In genomic region chr6:36676142-36677058, GRCh38 we compare ENCODE assay signal across 1 cellular context.
A peak's percentile ranks its signal among the peaks of the same experiment; 100 is the strongest.
TF ChIP-seq lines count a peak whose summit lies in the region.

No MANE protein-coding gene starts in this region.

TF ChIP-seq in HepG2, 621 proteins besides CTCF, POLR2A, EP300 and RAD21 (continued from another document and continues in another):
- TF ChIP-seq ARID3A (IDR thresholded peaks at IDR 0.05; ENCODE audit: low read depth, low read length): no peak
- TF ChIP-seq ZMAT3 (CRISPR knock-in tag; conservative IDR thresholded peaks at IDR 0.05): peak; percentile 82
- no peak; the same call in 1 of the 2 replicates for TF ChIP-seq MTERF4 (CRISPR knock-in tag; IDR thresholded peaks at IDR 0.05)
- peak; percentile 76 for TF ChIP-seq ZNF407 (CRISPR knock-in tag; IDR thresholded peaks at IDR 0.05; ENCODE audit: not compliant biosample characterization)
- peak; percentile 62; the same call in 1 of the 2 replicates for TF ChIP-seq ZSCAN25 (CRISPR knock-in tag; IDR thresholded peaks at IDR 0.05)
- TF ChIP-seq ZNF124 (CRISPR knock-in tag; IDR thresholded peaks at IDR 0.05): 0 out of 2 replicates have a peak, but pooled peaks have one; percentile 29
- peak; percentile 77; the same call in 1 of the 2 replicates for TF ChIP-seq ZNF335 (CRISPR knock-in tag; IDR thresholded peaks at IDR 0.05)
- no peak for TF ChIP-seq NKX3-1 (CRISPR knock-in tag; IDR thresholded peaks at IDR 0.05)
- TF ChIP-seq ELK4 (CRISPR knock-in tag; IDR thresholded peaks at IDR 0.05; ENCODE audit: borderline replicate concordance): no peak
- peak; percentile 89 for TF ChIP-seq BCL6 (CRISPR knock-in tag; IDR thresholded peaks at IDR 0.05)
- peak; percentile 88 for TF ChIP-seq ZNF225 (CRISPR knock-in tag; IDR thresholded peaks at IDR 0.05)
- TF ChIP-seq RBFOX2 (IDR thresholded peaks at IDR 0.05; ENCODE audit: low read depth, low read length): peak; percentile 17; the same call in 1 of the 2 replicates
- peak; percentile 70; the same call in 1 of the 2 replicates for TF ChIP-seq NFYB (CRISPR knock-in tag; IDR thresholded peaks at IDR 0.05)
- peak; percentile 33; the same call in 1 of the 2 replicates for TF ChIP-seq MLX (CRISPR knock-in tag; IDR thresholded peaks at IDR 0.05)
- no peak for TF ChIP-seq ZNF670 (CRISPR knock-in tag; IDR thresholded peaks at IDR 0.05; ENCODE audit: borderline replicate concordance)
- TF ChIP-seq EEA1 (CRISPR knock-in tag; IDR thresholded peaks at IDR 0.05; ENCODE audit: borderline replicate concordance): peak; percentile 70; the same call in 1 of the 2 replicates
- TF ChIP-seq FOSL2 (CRISPR knock-in tag; IDR thresholded peaks at IDR 0.05): peak; percentile 58; the same call in 1 of the 2 replicates
- TF ChIP-seq ZNF430 (CRISPR knock-in tag; IDR thresholded peaks at IDR 0.05): peak; percentile 19; the same call in 1 of the 2 replicates
- TF ChIP-seq SALL2 (CRISPR knock-in tag; IDR thresholded peaks at IDR 0.05): no peak
- no peak for TF ChIP-seq HINFP (CRISPR knock-in tag; IDR thresholded peaks at IDR 0.05; ENCODE audit: low read depth)
- 0 out of 2 replicates have a peak, but pooled peaks have one; percentile 4 for TF ChIP-seq ZNF280D (CRISPR knock-in tag; IDR thresholded peaks at IDR 0.05)
- peak; percentile 65; the same call in 1 of the 2 replicates for TF ChIP-seq KAT8 (CRISPR knock-in tag; IDR thresholded peaks at IDR 0.05)
- TF ChIP-seq MZF1 (CRISPR knock-in tag; IDR thresholded peaks at IDR 0.05; ENCODE audit: borderline replicate concordance): 0 out of 2 replicates have a peak, but pooled peaks have one; percentile 11
- peak; percentile 89 for TF ChIP-seq NRL (CRISPR knock-in tag; IDR thresholded peaks at IDR 0.05; ENCODE audit: borderline replicate concordance)
- 0 out of 2 replicates have a peak, but pooled peaks have one; percentile 65 for TF ChIP-seq KLF9 (CRISPR knock-in tag; IDR thresholded peaks at IDR 0.05; ENCODE audit: low read depth)
- no peak for TF ChIP-seq ZNF234 (CRISPR knock-in tag; conservative IDR thresholded peaks at IDR 0.05)
- peak; percentile 49; the same call in 1 of the 2 replicates for TF ChIP-seq MYC (CRISPR knock-in tag; IDR thresholded peaks at IDR 0.05; ENCODE audit: borderline replicate concordance)
- TF ChIP-seq ATAD3A (CRISPR knock-in tag; IDR thresholded peaks at IDR 0.05): peak; percentile 40; the same call in 1 of the 2 replicates
- peak; percentile 62; the same call in 1 of the 2 replicates for TF ChIP-seq GFI1 (CRISPR knock-in tag; IDR thresholded peaks at IDR 0.05; ENCODE audit: borderline replicate concordance)
- no peak for TF ChIP-seq ARNTL (CRISPR knock-in tag; IDR thresholded peaks at IDR 0.05)
- no peak; the same call in 1 of the 2 replicates for TF ChIP-seq SMAD1 (CRISPR knock-in tag; IDR thresholded peaks at IDR 0.05; ENCODE audit: borderline replicate concordance, low read depth)
- TF ChIP-seq ZNF326 (CRISPR knock-in tag; IDR thresholded peaks at IDR 0.05; ENCODE audit: borderline replicate concordance): 0 out of 2 replicates have a peak, but pooled peaks have one; percentile 7
- no peak for TF ChIP-seq SIN3A (IDR thresholded peaks at IDR 0.05; ENCODE audit: borderline replicate concordance, low read depth, low read length)
- no peak for TF ChIP-seq HMGA1 (CRISPR knock-in tag; conservative IDR thresholded peaks at IDR 0.05)
- peak; percentile 100 for TF ChIP-seq TP53 (CRISPR knock-in tag; conservative IDR thresholded peaks at IDR 0.05)
